15 cellular contexts compared by ENCODE assay signal in the genomic region with DNA sequence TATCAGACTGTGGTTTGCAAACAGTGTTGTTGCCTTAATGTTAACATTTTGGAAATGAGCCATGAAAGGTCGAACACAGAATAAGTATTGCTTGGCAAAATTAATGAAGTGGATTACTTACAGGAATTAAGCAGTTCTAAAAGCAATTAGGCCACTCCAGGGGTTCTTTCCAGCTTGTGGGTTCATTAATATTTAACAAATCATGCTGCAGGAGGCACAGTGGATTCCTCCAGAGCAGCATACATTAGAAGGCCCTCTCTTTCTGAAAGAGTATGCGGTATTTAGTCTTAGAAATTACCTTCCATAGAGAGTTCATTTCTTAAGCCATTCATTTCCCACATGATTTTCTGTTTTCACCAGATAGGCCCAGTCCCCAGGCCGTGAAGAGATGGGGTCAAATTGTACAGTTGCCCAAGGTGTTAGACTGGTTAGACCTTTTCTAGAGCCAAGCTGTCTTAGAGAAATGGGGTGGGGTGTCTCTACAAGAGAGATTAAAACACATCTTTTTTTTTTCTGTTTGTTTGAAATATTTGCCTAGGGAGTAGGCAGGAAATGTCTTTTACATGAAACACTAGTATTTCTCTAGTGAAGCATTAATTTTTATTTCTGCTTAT. TPM values are rescaled to one million over a fixed set of nuclear protein-coding genes. Genes with fewer than 3 reads are reported as not detected.
DNase-seq lines count a peak whose midpoint lies in the region; ATAC-seq and TF ChIP-seq lines count a peak whose summit lies in the region.
"Had no signal": no experiment of that assay in that cellular context is flagged by ENCODE, and none has a peak within 500 bp of the region (broad histone marks: within the 10 kb centered on the region; RNA-seq: fewer than 3 reads in every experiment).

No MANE protein-coding gene starts in this region.

- no peaks in the 10 kb centered on the region for H4K20me1 ChIP-seq in mammary epithelial cell (ENCODE audit: insufficient read depth, low read length)

- WGBS in mammary epithelial cell (ENCODE audit: low coverage, missing lambda C conversion rate), result 57% methylated on average over 3 of the region's 3 CpGs
- 21 to 68% methylated on average over 3 of the region's 3 CpGs for WGBS in sigmoid colon, 2 donors

- no peak overlapping the region for H3K27ac ChIP-seq in mammary epithelial cell (ENCODE audit: insufficient read depth, low read depth, low read length)
- peak overlapping the region; percentile 8 for H3K27ac ChIP-seq in lower lobe of right lung
- no peak overlapping the region for H3K27ac ChIP-seq in sigmoid colon
- H3K27ac ChIP-seq: vagina had no signal

- TF ChIP-seq POLR2A in sigmoid colon (IDR thresholded peaks at IDR 0.05), result no peak

- H3K4me1 Mint-ChIP-seq in MCF 10A (ENCODE audit: insufficient read depth, unreplicated experiment), result peaks cover 23% of the 10 kb centered on the region

- H3K9me3 Mint-ChIP-seq in MCF 10A (ENCODE audit: unreplicated experiment), result no peaks in the 10 kb centered on the region
- H3K9me3 Mint-ChIP-seq: naive thymus-derived CD8-positive, alpha-beta T cell had no signal

- dilution Hi-C loops in mammary epithelial cell (cut with HindIII; ENCODE audit: low sequenced_read_pairs), result no loop called here

- in situ Hi-C loops in mammary epithelial cell (cut with MboI; ENCODE audit: low sequenced_read_pairs in 2 of 2), result no loop called here

- POLR2A ChIA-PET in MCF 10A (lab: Yijun Ruan, JAX), result no interaction called here

- ATAC-seq in lower lobe of right lung (peak; percentile 54 to 74), Right ventricle myocardium inferior (no peak)
- ATAC-seq: naive thymus-derived CD8-positive, alpha-beta T cell; WTC11 had no signal

- H3K27ac Mint-ChIP-seq in MCF 10A (ENCODE audit: low read depth, unreplicated experiment), result no peak overlapping the region
- H3K27ac Mint-ChIP-seq: naive thymus-derived CD8-positive, alpha-beta T cell had no signal

- H3K27me3 Mint-ChIP-seq in MCF 10A (ENCODE audit: insufficient read depth, unreplicated experiment), result no peaks in the 10 kb centered on the region
- H3K27me3 Mint-ChIP-seq: naive thymus-derived CD8-positive, alpha-beta T cell had no signal

- H3K4me3 ChIP-seq in mammary epithelial cell (replicated peaks in 1 of 3; ENCODE audit: insufficient read depth in 1 of 3, low read depth in 2 of 3, low read length in 3 of 3), result no peak overlapping the region
- no peak overlapping the region for H3K4me3 ChIP-seq in cardiac fibroblast (replicated peaks in 1 of 2; ENCODE audit: low read depth in 2 of 2, low read length in 2 of 2)
- no peak overlapping the region for H3K4me3 ChIP-seq in lower lobe of right lung
- no peak overlapping the region for H3K4me3 ChIP-seq in sigmoid colon
- H3K4me3 ChIP-seq: vagina had no signal

- BruUV-seq in mammary epithelial cell (replicated peaks; lab: Mats Ljungman, UMichigan) (no TSS peak), MCF 10A (replicated peaks; lab: Mats Ljungman, UMichigan) (no TSS peak)

- CTCF ChIA-PET in mammary epithelial cell (lab: Charles Lee; ENCODE audit: low non-redundant PET), result no interaction called here
- CTCF ChIA-PET in MCF 10A (lab: Yijun Ruan, JAX), result interaction anchor here (0.7 to 2.8 kb wide), 6 partner anchors 30 to 1819 kb away, joined by 3 to 22 read pairs (median 4); no protein-coding TSS in a partner anchor

- no peaks in the 10 kb centered on the region for H3K36me3 ChIP-seq in mammary epithelial cell (ENCODE audit: insufficient read depth, low read length)
- no peaks in the 10 kb centered on the region for H3K36me3 ChIP-seq in lower lobe of right lung
- no peaks in the 10 kb centered on the region for H3K36me3 ChIP-seq in sigmoid colon
- H3K36me3 ChIP-seq: vagina had no signal

- H2AFZ ChIP-seq in mammary epithelial cell (ENCODE audit: low read depth, low read length), result peak overlapping the region; percentile 47

- H3K4me1 ChIP-seq in mammary epithelial cell (ENCODE audit: insufficient read depth, low read length), result peaks cover 13% of the 10 kb centered on the region
- H3K4me1 ChIP-seq in lower lobe of right lung, result peaks cover 20% of the 10 kb centered on the region
- H3K4me1 ChIP-seq in sigmoid colon, result no peaks in the 10 kb centered on the region
- H3K4me1 ChIP-seq: vagina had no signal

- H3K27me3 ChIP-seq in mammary epithelial cell (ENCODE audit: insufficient read depth, low read length) (no peaks in the 10 kb centered on the region), lower lobe of right lung (ENCODE audit: low read depth) (no peaks in the 10 kb centered on the region), sigmoid colon (no peaks in the 10 kb centered on the region)
- H3K27me3 ChIP-seq: vagina had no signal

- TF ChIP-seq CTCF in mammary epithelial cell (conservative IDR thresholded peaks at IDR 0.05 in 1 of 2, IDR thresholded peaks at IDR 0.05 in 1 of 2; ENCODE audit: extremely low read depth in 1 of 2, insufficient read depth in 1 of 2, low read depth in 1 of 2, low read length in 2 of 2), result no peak
- TF ChIP-seq CTCF in MCF 10A (IDR thresholded peaks at IDR 0.05; ENCODE audit: unreplicated experiment), result no peak
- TF ChIP-seq CTCF in cardiac fibroblast (IDR thresholded peaks at IDR 0.05; ENCODE audit: low read depth, low read length), result no peak
- no peak for TF ChIP-seq CTCF in lower lobe of right lung (IDR thresholded peaks at IDR 0.05)
- TF ChIP-seq CTCF in sigmoid colon (IDR thresholded peaks at IDR 0.05), result no peak

- intact Hi-C loops in mammary epithelial cell (cut with micrococcal nuclease) (no loop called here), MCF 10A (cut with micrococcal nuclease) (loop anchor here (10.0 kb wide), 1 partner anchor 613 kb away; no protein-coding TSS in a partner anchor), lower lobe of right lung (cut with DNase I) (no loop called here), Right ventricle myocardium inferior (cut with DNase I) (no loop called here), sigmoid colon (cut with DNase I) (loop anchor here (10.0 kb wide), 1 partner anchor 227 kb away; no protein-coding TSS in a partner anchor)

- no peak overlapping the region for H3K4me2 ChIP-seq in mammary epithelial cell (ENCODE audit: insufficient read depth, low read depth, low read length)

- H3K9ac ChIP-seq in mammary epithelial cell (ENCODE audit: insufficient read depth, low read length), result no peak overlapping the region

- H3K9me3 ChIP-seq in mammary epithelial cell (replicated peaks; ENCODE audit: insufficient read depth, low read length) (no peaks in the 10 kb centered on the region), lower lobe of right lung (no peaks in the 10 kb centered on the region), sigmoid colon (no peaks in the 10 kb centered on the region)
- H3K9me3 ChIP-seq: vagina had no signal

- no peak for DNase-seq in mammary epithelial cell
- no peak for DNase-seq in MCF 10A (ENCODE audit: unreplicated experiment)
- DNase-seq in cardiac fibroblast (ENCODE audit: low read depth in 2 of 2), result peak; percentile 38 to 55
- DNase-seq in lower lobe of right lung, result no peak
- DNase-seq in Right ventricle myocardium inferior (ENCODE audit: missing footprints), result no peak
- DNase-seq in sigmoid colon, result no peak
- DNase-seq in activated gamma-delta T cell treated with Interleukin-2 at 50 U/mL for 16 hours, result no peak
- no peak for DNase-seq in activated CD8-positive, alpha-beta memory T cell treated with anti-CD3 and anti-CD28 coated beads, Interleukin-2, amount 50 U/mL, for 48 hours
- DNase-seq: amniotic stem cell; naive thymus-derived CD8-positive, alpha-beta T cell; SHP77 treated with DMSO at 0.1 percent for 48 hours; stimulated activated CD4-positive, alpha-beta T cell treated with anti-CD3 and anti-CD28 coated beads, Interleukin-12 subunit alpha, Interleukin-12 subunit beta, amount 100 ng/mL, for 4 hours had no signal

- H3K79me2 ChIP-seq in mammary epithelial cell (ENCODE audit: insufficient read depth, low read length), result no peaks in the 10 kb centered on the region

- H3K4me3 Mint-ChIP-seq in MCF 10A (ENCODE audit: unreplicated experiment), result no peak overlapping the region
- H3K4me3 Mint-ChIP-seq: naive thymus-derived CD8-positive, alpha-beta T cell; WTC11 had no signal

- H3K36me3 Mint-ChIP-seq in MCF 10A (ENCODE audit: insufficient read depth, unreplicated experiment), result no peaks in the 10 kb centered on the region
- H3K36me3 Mint-ChIP-seq: naive thymus-derived CD8-positive, alpha-beta T cell; WTC11 had no signal

- no peak for TF ChIP-seq EP300 in sigmoid colon (IDR thresholded peaks at IDR 0.05)

RNA-seq across cellular contexts. Expression of a gene that starts 40.0 kb away (rescaled TPM):
- total RNA-seq in mammary epithelial cell (not detected), MCF 10A (2022) (not detected in 2 replicates), lower lobe of right lung (105 TPM), Right ventricle myocardium inferior (not detected), sigmoid colon (1 to 10 TPM in 1 of 4 donors, not detected in 3; 4.6 TPM)
- polyA plus RNA-seq in mammary epithelial cell (not detected), sigmoid colon (100 to 1,000 TPM; 168 to 216 (median 178) TPM)
- not detected for polyA minus RNA-seq in mammary epithelial cell
- total RNA-seq: naive thymus-derived CD8-positive, alpha-beta T cell; NCI-H460; vagina; WTC11 had no signal
- polyA plus RNA-seq: naive thymus-derived CD8-positive, alpha-beta T cell had no signal

Comparison
In these comparisons a context has a peak if more than half of its experiments do, and no peak if none do; other contexts are left out.
1. intact Hi-C loops: an anchor here in MCF 10A (10.0 kb wide) and sigmoid colon (10.0 kb wide); none called in mammary epithelial cell, lower lobe of right lung and Right ventricle myocardium inferior.
2. DNase-seq: peak in cardiac fibroblast (2 of 2); none in mammary epithelial cell (single experiment), MCF 10A (single experiment), lower lobe of right lung (single experiment), Right ventricle myocardium inferior (single experiment), sigmoid colon (single experiment), activated gamma-delta T cell treated with Interleukin-2 at 50 U/mL for 16 hours (single experiment) and activated CD8-positive, alpha-beta memory T cell treated with anti-CD3 and anti-CD28 coated beads, Interleukin-2, amount 50 U/mL, for 48 hours (single experiment).
3. RNA of a gene that starts 40.0 kb away (total RNA-seq): 105 TPM in lower lobe of right lung (single experiment); not detected in mammary epithelial cell, not detected in MCF 10A, not detected in Right ventricle myocardium inferior (single experiment) and 4.6 TPM in sigmoid colon; every median in the first group is over 10 times any median in the second.